In the genomic region with DNA sequence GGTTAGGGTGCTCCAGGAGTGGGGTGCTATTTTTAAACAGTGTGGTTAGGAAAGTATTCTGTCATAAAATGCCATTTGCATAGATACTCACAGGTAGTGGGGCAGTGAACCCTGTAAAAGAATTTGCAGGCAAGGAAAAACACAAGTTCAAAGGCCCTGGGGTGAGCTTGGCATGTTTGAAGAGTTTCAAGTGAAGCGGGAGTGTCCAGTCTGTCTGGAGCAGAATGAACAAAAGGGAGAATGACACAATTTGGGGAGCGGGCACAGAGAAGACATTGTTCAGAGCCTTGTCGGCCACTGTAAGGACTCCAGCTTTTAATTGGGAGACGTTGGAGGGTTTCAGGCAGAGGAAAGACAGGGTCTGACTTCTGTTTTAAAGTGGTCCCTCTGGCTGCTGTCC, we compare ENCODE assay signal across 27 cellular contexts. TPM values are rescaled to one million over a fixed set of nuclear protein-coding genes. Genes with fewer than 3 reads are reported as not detected.
"Had no signal": no experiment of that assay in that cellular context is flagged by ENCODE, and none has a peak within 500 bp of the region (broad histone marks: within the 10 kb centered on the region; RNA-seq: fewer than 3 reads in every experiment).

No MANE protein-coding gene starts in this region.

- H2AFZ ChIP-seq: hepatocyte had no signal

- H3K4me2 ChIP-seq: hepatocyte had no signal

- H3K36me3 ChIP-seq: uterus had no signal

- H3K27me3 ChIP-seq: hepatocyte had no signal

- H3K27me3 Mint-ChIP-seq: progenitor cell of endocrine pancreas, type B pancreatic cell had no signal

- H3K4me3 ChIP-seq: adrenal gland, coronary artery, dorsolateral prefrontal cortex, gastroesophageal sphincter, hepatocyte, skin epidermis, uterus had no signal

- H3K4me1 ChIP-seq: uterus had no signal

- H3K27ac Mint-ChIP-seq: effector memory CD8-positive, alpha-beta T cell; naive thymus-derived CD4-positive, alpha-beta T cell; progenitor cell of endocrine pancreas; stimulated activated naive CD8-positive, alpha-beta T cell treated with anti-CD3 and anti-CD28 coated beads, Interleukin-15, Interleukin-2, amounts not matched to agents 100 ng/mL and 50 ng/mL, for 24 hours; T-cell; type B pancreatic cell had no signal

- H3K9me3 Mint-ChIP-seq: activated T-cell treated with anti-CD3 and anti-CD28 coated beads, Interleukin-2, amount 50 U/mL, for 72 hours; effector memory CD8-positive, alpha-beta T cell; naive thymus-derived CD4-positive, alpha-beta T cell; stimulated activated naive CD8-positive, alpha-beta T cell treated with anti-CD3 and anti-CD28 coated beads, Interleukin-15, Interleukin-2, amounts not matched to agents 100 ng/mL and 50 ng/mL, for 24 hours; T-cell; type B pancreatic cell had no signal

- H3K27ac ChIP-seq: adrenal gland, coronary artery, dorsolateral prefrontal cortex, gastroesophageal sphincter, hepatocyte, skin epidermis, uterus, VCaP had no signal

- ATAC-seq: activated T-cell treated with anti-CD3 and anti-CD28 coated beads, Interleukin-2, amount 50 U/mL, for 72 hours; effector memory CD8-positive, alpha-beta T cell; gastroesophageal sphincter; naive thymus-derived CD4-positive, alpha-beta T cell; sciatic nerve; T-cell had no signal

- DNase-seq: activated CD4-positive, alpha-beta T cell treated with anti-CD3 and anti-CD28 coated beads for 4 hours; activated CD4-positive, alpha-beta T cell treated with anti-CD3 and anti-CD28 coated beads, Interleukin-2, amount 50 U/mL, for 4 hours; activated CD8-positive, alpha-beta memory T cell treated with anti-CD3 and anti-CD28 coated beads, Interleukin-2, amount 50 U/mL, for 4 hours; activated effector memory CD4-positive, alpha-beta T cell treated with Interleukin-2 at 50 U/mL for 16 hours; activated naive CD4-positive, alpha-beta T cell treated with Interleukin-2 at 50 U/mL for 16 hours; activated T-cell treated with anti-CD3 and anti-CD28 coated beads, Interleukin-2, amount 50 U/mL, for 72 hours; adrenal gland; aorta; dorsolateral prefrontal cortex; effector memory CD8-positive, alpha-beta T cell; midbrain; naive thymus-derived CD4-positive, alpha-beta T cell; retina; stimulated activated CD4-positive, alpha-beta T cell treated with anti-CD3 and anti-CD28 coated beads, Interleukin-12 subunit alpha, Interleukin-12 subunit beta, amount 100 ng/mL, for 4 hours; stimulated activated CD4-positive, alpha-beta T cell treated with anti-CD3 and anti-CD28 coated beads, Interleukin-4, amount 100 ng/mL, for 1 hour; T-cell; T-helper 9 cell; uterus had no signal

RNA-seq across cellular contexts. Expression of gene GRIN2D, which starts 55.1 kb away (rescaled TPM):
- polyA plus RNA-seq: naive thymus-derived CD4-positive, alpha-beta T cell had no signal
